33 cellular contexts compared by ENCODE assay signal in the genomic region with DNA sequence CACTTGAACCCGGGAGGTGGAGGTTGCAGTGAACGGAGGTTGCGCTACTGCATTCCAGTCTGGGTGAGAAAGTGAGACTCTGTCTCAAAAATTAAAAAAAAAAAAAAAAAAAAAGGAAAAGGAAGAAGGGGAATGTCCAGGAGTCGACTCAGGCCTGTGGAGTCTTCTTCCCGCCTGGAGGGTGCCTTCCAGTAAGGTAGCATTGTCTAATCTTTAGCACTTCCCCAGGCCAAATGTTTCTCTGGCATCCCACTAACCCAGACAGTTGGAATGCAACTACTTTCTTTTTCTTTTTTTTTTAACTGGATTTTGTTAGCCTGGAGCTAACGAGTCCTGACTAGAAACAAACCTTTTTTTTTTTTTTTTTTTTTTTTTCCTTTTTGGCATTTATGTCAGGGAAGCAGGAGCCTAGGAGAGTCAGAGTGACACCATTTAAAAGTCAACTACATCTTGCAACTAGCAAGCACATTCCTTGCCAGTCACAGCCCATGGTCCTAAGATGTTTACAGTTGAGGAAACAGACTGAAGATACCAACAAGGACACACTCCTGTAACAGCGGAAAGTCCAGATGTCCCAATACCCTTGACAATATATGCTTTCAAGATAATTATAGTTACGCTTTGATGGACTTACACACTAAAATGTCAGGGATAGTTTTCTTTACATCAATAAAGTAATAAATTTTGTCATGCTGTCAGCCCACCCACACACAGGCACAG. TPM values are rescaled to one million over a fixed set of nuclear protein-coding genes. Genes with fewer than 3 reads are reported as not detected.
DNase-seq lines count a peak whose midpoint lies in the region; ATAC-seq, FAIRE-seq and TF ChIP-seq lines count a peak whose summit lies in the region.
"Had no signal": no experiment of that assay in that cellular context is flagged by ENCODE, and none has a peak within 500 bp of the region (broad histone marks: within the 10 kb centered on the region; RNA-seq: fewer than 3 reads in every experiment).

No MANE protein-coding gene starts in this region.

- H4K8ac ChIP-seq in mesenchymal stem cell (ENCODE audit: low read length): no peak overlapping the region

- no peak for TF ChIP-seq POLR2A in lower leg skin (IDR thresholded peaks at IDR 0.05)

- H3K9me3 Mint-ChIP-seq in astrocyte (ENCODE audit: unreplicated experiment): no peaks in the 10 kb centered on the region
- H3K9me3 Mint-ChIP-seq: stimulated activated naive CD8-positive, alpha-beta T cell treated with anti-CD3 and anti-CD28 coated beads, Interleukin-15, Interleukin-2, amounts not matched to agents 100 ng/mL and 50 ng/mL, for 24 hours had no signal

- ATAC-seq in GM21360 (IDR thresholded peaks at IDR 0.05; ENCODE audit: unreplicated experiment) (no peak), HG03280 (IDR thresholded peaks at IDR 0.05; ENCODE audit: unreplicated experiment) (no peak)
- ATAC-seq: GM12878, left colon, pancreas had no signal

- H3K36me3 Mint-ChIP-seq in astrocyte (ENCODE audit: low read depth, unreplicated experiment): peaks cover 1% of the 10 kb centered on the region
- H3K36me3 Mint-ChIP-seq: activated CD4-positive, alpha-beta memory T cell treated with anti-CD3 and anti-CD28 coated beads for 36 hours had no signal

- peaks cover 12% of the 10 kb centered on the region for H3K4me1 ChIP-seq in A673 (ENCODE audit: insufficient read depth, low read length, poor library complexity, severe bottlenecking)
- no peaks in the 10 kb centered on the region for H3K4me1 ChIP-seq in GM23248 (ENCODE audit: insufficient read depth)
- H3K4me1 ChIP-seq in astrocyte (ENCODE audit: insufficient read depth, low read length): peaks cover 3% of the 10 kb centered on the region
- peaks cover 5% of the 10 kb centered on the region for H3K4me1 ChIP-seq in mesenchymal stem cell (ENCODE audit: control insufficient read depth, insufficient read depth, low read depth, low read length)
- H3K4me1 ChIP-seq: breast epithelium, pancreas, right atrium auricular region had no signal

- DNase-seq in A673 (ENCODE audit: low spot score): peak; percentile 39
- peak; percentile 12 for DNase-seq in GM23248
- DNase-seq in astrocyte (ENCODE audit: low read depth): peak; percentile 65
- peak; percentile 94 for DNase-seq in mesenchymal stem cell
- DNase-seq in lower leg skin (ENCODE audit: low spot score in 2 of 2): no peak
- DNase-seq in anterior cingulate cortex (lab: John Stamatoyannopoulos, UW): no peak
- DNase-seq: activated CD4-positive, alpha-beta memory T cell treated with anti-CD3 and anti-CD28 coated beads for 36 hours; activated CD4-positive, alpha-beta T cell treated with anti-CD3 and anti-CD28 coated beads for 1 hour; activated naive CD4-positive, alpha-beta T cell treated with Interleukin-2 at 50 U/mL for 16 hours; amniotic stem cell; dorsolateral prefrontal cortex; hippocampal formation; immature natural killer cell; KG1; left colon; MM.1S; NCI-H2029; NCI-H748 treated with DMSO at 0.1 percent for 48 hours; pancreas; stimulated activated CD8-positive, alpha-beta memory T cell treated with anti-CD3 and anti-CD28 coated beads, Interleukin-4, amount 100 ng/mL, for 48 hours had no signal

- H2AK5ac ChIP-seq in mesenchymal stem cell (ENCODE audit: low read length, severe bottlenecking): no peak overlapping the region

- H2BK15ac ChIP-seq in mesenchymal stem cell (ENCODE audit: low read depth, poor library complexity, severe bottlenecking): no peak overlapping the region

- POLR2A ChIA-PET in A673 (lab: Charles Lee; ENCODE audit: low non-redundant PET): interaction anchor here (0.6 kb wide), 1 partner anchor 1373 kb away, joined by 9 read pairs; no protein-coding TSS in a partner anchor

- H4K20me1 ChIP-seq in GM23248 (ENCODE audit: insufficient read depth) (no peaks in the 10 kb centered on the region), astrocyte (ENCODE audit: insufficient read depth, low read length) (no peaks in the 10 kb centered on the region)

- H3K9me3 ChIP-seq in A673 (ENCODE audit: low read depth, low read length, poor library complexity, severe bottlenecking) (no peaks in the 10 kb centered on the region), GM23248 (ENCODE audit: low read depth) (no peaks in the 10 kb centered on the region), astrocyte (ENCODE audit: insufficient read depth, low read depth, low read length) (no peaks in the 10 kb centered on the region), mesenchymal stem cell (ENCODE audit: control insufficient read depth, low read length) (no peaks in the 10 kb centered on the region)
- H3K9me3 ChIP-seq: breast epithelium, pancreas, right atrium auricular region, thoracic aorta had no signal

- TF ChIP-seq CTCF in A673 (conservative IDR thresholded peaks at IDR 0.05; ENCODE audit: low read depth, low read length): no peak
- no peak for TF ChIP-seq CTCF in astrocyte (IDR thresholded peaks at IDR 0.05; ENCODE audit: insufficient read depth, low read depth, low read length)
- no peak for TF ChIP-seq CTCF in lower leg skin (IDR thresholded peaks at IDR 0.05)

- no peaks in the 10 kb centered on the region for H3K9me2 ChIP-seq in GM23248 (ENCODE audit: insufficient read depth)

- no peak overlapping the region for H3K18ac ChIP-seq in mesenchymal stem cell (ENCODE audit: low read depth in 1 of 2, low read length in 2 of 2)

- 78 to 81% methylated on average over 6 to 8 of the region's 8 CpGs for WGBS in GM23248 (ENCODE audit: low coverage in 1 of 2, low lambda C conversion rate in 2 of 2, missing lambda C conversion rate in 2 of 2), 2 experiments
- whole genome bisulfite sequencing in mesenchymal stem cell: 82% methylated on average over 7 of the region's 8 CpGs
- WGBS in lower leg skin, 2 donors: 56 to 65% methylated on average over 8 of the region's 8 CpGs

- H3K14ac ChIP-seq in mesenchymal stem cell (ENCODE audit: low read length in 2 of 2): no peak overlapping the region

- no peak overlapping the region for H3K4ac ChIP-seq in mesenchymal stem cell (ENCODE audit: low read depth in 1 of 2, low read length in 2 of 2)

- H3K27me3 ChIP-seq in A673 (replicated peaks; ENCODE audit: insufficient read depth, low read depth, low read length, poor library complexity) (no peaks in the 10 kb centered on the region), GM23248 (replicated peaks; ENCODE audit: insufficient read depth) (no peaks in the 10 kb centered on the region), astrocyte (ENCODE audit: insufficient read depth, low read length) (no peaks in the 10 kb centered on the region), mesenchymal stem cell (ENCODE audit: control insufficient read depth in 1 of 2, insufficient read depth in 1 of 2, low read length in 2 of 2) (no peaks in the 10 kb centered on the region)
- H3K27me3 ChIP-seq: breast epithelium, dorsolateral prefrontal cortex, pancreas, right atrium auricular region had no signal

- no peaks in the 10 kb centered on the region for H3K79me2 ChIP-seq in GM23248 (ENCODE audit: insufficient read depth)
- H3K79me2 ChIP-seq in astrocyte (ENCODE audit: insufficient read depth, low read length): no peaks in the 10 kb centered on the region

- H3K36me3 ChIP-seq in A673 (ENCODE audit: insufficient read depth, low read length, poor library complexity, severe bottlenecking) (no peaks in the 10 kb centered on the region), GM23248 (ENCODE audit: low read depth) (no peaks in the 10 kb centered on the region), astrocyte (ENCODE audit: insufficient read depth, low read length) (no peaks in the 10 kb centered on the region), mesenchymal stem cell (ENCODE audit: control insufficient read depth in 1 of 2, insufficient read depth in 2 of 2, low read depth in 1 of 2, low read length in 2 of 2) (no peaks in the 10 kb centered on the region)
- H3K36me3 ChIP-seq: breast epithelium, pancreas, right atrium auricular region, thoracic aorta had no signal

- H3K4me1 Mint-ChIP-seq in astrocyte (ENCODE audit: low read depth, unreplicated experiment): peaks cover 22% of the 10 kb centered on the region
- H3K4me1 Mint-ChIP-seq: immature natural killer cell had no signal

- no peak overlapping the region for H3K4me2 ChIP-seq in GM23248 (ENCODE audit: unreplicated experiment)
- H3K4me2 ChIP-seq in astrocyte (ENCODE audit: low read length): no peak overlapping the region
- H3K4me2 ChIP-seq in mesenchymal stem cell (ENCODE audit: low read length, poor library complexity, severe bottlenecking): no peak overlapping the region

- no TSS peak for BruUV-seq in A673 (replicated peaks; lab: Mats Ljungman, UMichigan)

- H3K27ac Mint-ChIP-seq in astrocyte (ENCODE audit: unreplicated experiment): peak overlapping the region; percentile 64
- H3K27ac Mint-ChIP-seq: activated CD4-positive, alpha-beta memory T cell treated with anti-CD3 and anti-CD28 coated beads for 36 hours; immature natural killer cell; stimulated activated naive CD8-positive, alpha-beta T cell treated with anti-CD3 and anti-CD28 coated beads, Interleukin-15, Interleukin-2, amounts not matched to agents 100 ng/mL and 50 ng/mL, for 24 hours had no signal

- intact Hi-C loops in A673 (cut with micrococcal nuclease; ENCODE audit: unreplicated experiment): no loop called here
- intact Hi-C loops in lower leg skin (cut with DNase I; ENCODE audit: low total_unique reads): no loop called here

- H3K4me3 Mint-ChIP-seq in astrocyte (ENCODE audit: unreplicated experiment): no peak overlapping the region
- H3K4me3 Mint-ChIP-seq: activated CD4-positive, alpha-beta memory T cell treated with anti-CD3 and anti-CD28 coated beads for 36 hours; immature natural killer cell; stimulated activated naive CD8-positive, alpha-beta T cell treated with anti-CD3 and anti-CD28 coated beads, Interleukin-15, Interleukin-2, amounts not matched to agents 100 ng/mL and 50 ng/mL, for 24 hours had no signal

- no peak for FAIRE-seq in astrocyte (lab: Jason Lieb, UNC)
- FAIRE-seq: GM12878, pancreas, urothelium cell line had no signal

- H2BK12ac ChIP-seq in mesenchymal stem cell (ENCODE audit: low read length in 2 of 2): no peak overlapping the region

- H3K23ac ChIP-seq in mesenchymal stem cell (ENCODE audit: low read length in 2 of 2): no peak overlapping the region

- H3K4me3 ChIP-seq in A673 (ENCODE audit: low read depth, low read length, poor library complexity, severe bottlenecking) (no peak overlapping the region), GM23248 (no peak overlapping the region), astrocyte (ENCODE audit: insufficient read depth, low read depth, low read length) (no peak overlapping the region), mesenchymal stem cell (ENCODE audit: insufficient read depth in 1 of 2, low read depth in 1 of 2, low read length in 2 of 2) (no peak overlapping the region), lower leg skin (ENCODE audit: low read depth, poor library complexity, severe bottlenecking) (no peak overlapping the region)
- H3K4me3 ChIP-seq: breast epithelium, dorsolateral prefrontal cortex, GM12878, pancreas, right atrium auricular region, thoracic aorta had no signal

- CTCF ChIA-PET in A673 (lab: Charles Lee): no interaction called here

- 0 out of 2 replicates have a peak, but pooled peaks cover 14% of the 10 kb centered on the region for H3F3A ChIP-seq in GM23248 (ENCODE audit: insufficient read depth)

- H3K79me1 ChIP-seq in mesenchymal stem cell (replicated peaks; ENCODE audit: low read length, poor library complexity, severe bottlenecking): no peaks in the 10 kb centered on the region

- no peak overlapping the region for H4K91ac ChIP-seq in mesenchymal stem cell (ENCODE audit: low read length)

- no peak overlapping the region for H2AFZ ChIP-seq in GM23248
- no peak overlapping the region for H2AFZ ChIP-seq in astrocyte (ENCODE audit: low read depth, low read length)
- H2AFZ ChIP-seq in mesenchymal stem cell (ENCODE audit: low read depth, low read length): no peak overlapping the region

- H3K27ac ChIP-seq in A673 (ENCODE audit: low read depth, low read length, poor library complexity, severe bottlenecking) (no peak overlapping the region), GM23248 (no peak overlapping the region), astrocyte (ENCODE audit: low read depth, low read length) (no peak overlapping the region), mesenchymal stem cell (ENCODE audit: low read length, poor library complexity, severe bottlenecking) (no peak overlapping the region)
- H3K27ac ChIP-seq: dorsolateral prefrontal cortex, pancreas, right atrium auricular region, thoracic aorta had no signal

- H2BK120ac ChIP-seq in mesenchymal stem cell (ENCODE audit: low read depth, low read length): no peak overlapping the region

- no peaks in the 10 kb centered on the region for H3K27me3 Mint-ChIP-seq in astrocyte (ENCODE audit: low read depth, unreplicated experiment)
- H3K27me3 Mint-ChIP-seq: activated CD4-positive, alpha-beta memory T cell treated with anti-CD3 and anti-CD28 coated beads for 36 hours; stimulated activated naive CD8-positive, alpha-beta T cell treated with anti-CD3 and anti-CD28 coated beads, Interleukin-15, Interleukin-2, amounts not matched to agents 100 ng/mL and 50 ng/mL, for 24 hours had no signal

- H3K9ac ChIP-seq in GM23248 (no peak overlapping the region), astrocyte (ENCODE audit: low read length) (no peak overlapping the region), mesenchymal stem cell (ENCODE audit: low read length) (no peak overlapping the region)

- in situ Hi-C loops in GM23248 (cut with MboI): no loop called here

- H2BK5ac ChIP-seq in mesenchymal stem cell (ENCODE audit: low read depth, low read length, poor library complexity, severe bottlenecking): no peak overlapping the region

RNA-seq across cellular contexts. Expression of a gene that starts 10.6 kb away (rescaled TPM):
- total RNA-seq in A673 (2021) (not detected in 2 replicates), astrocyte (not detected in 2 replicates), lower leg skin (not detected)
- total RNA-seq in GM23248 (2014; rRNA removed; shearing (Covaris generic)): not detected in 2 replicates
- polyA plus RNA-seq in GM23248 (2016; fragmentation: Nextera tagmentation; extraction: Ambion mirVana): not detected in 2 replicates
- not detected for polyA plus RNA-seq in mesenchymal stem cell (2013, experiment 1 of 2)
- polyA plus RNA-seq in mesenchymal stem cell (2013, experiment 2 of 2): not detected
- total RNA-seq: A172; activated CD4-positive, alpha-beta memory T cell treated with anti-CD3 and anti-CD28 coated beads for 36 hours; breast epithelium; chondrocyte; Daoy; dorsolateral prefrontal cortex; fibroblast of lung; GM12878; left colon; pancreas; right atrium auricular region; thoracic aorta had no signal
- polyA plus RNA-seq: fibroblast of lung, GM12878, immature natural killer cell, neural cell, pancreas had no signal

RNA-seq across cellular contexts. Expression of a gene that starts 23.8 kb away (rescaled TPM):
- 83.8 and 96.8 TPM in 2 replicates for total RNA-seq in A673 (2021)
- total RNA-seq in GM23248 (2014; rRNA removed; shearing (Covaris generic)): 33.9 and 36.5 TPM in 2 replicates
- polyA plus RNA-seq in GM23248 (2016; fragmentation: Nextera tagmentation; extraction: Ambion mirVana): 100 and 108 TPM in 2 replicates
- 61.0 and 64.6 TPM in 2 replicates for total RNA-seq in astrocyte
- polyA plus RNA-seq in mesenchymal stem cell (2013, experiment 1 of 2): 76.4 TPM
- 83.4 TPM for polyA plus RNA-seq in mesenchymal stem cell (2013, experiment 2 of 2)
- 10 to 100 TPM; 17.0 to 37.2 (median 22.4) TPM for total RNA-seq in lower leg skin

Comparison
In these comparisons a context has a peak if more than half of its experiments do, and no peak if none do; other contexts are left out.
1. DNase-seq: peak in A673 (single experiment), GM23248 (single experiment), astrocyte (single experiment) and mesenchymal stem cell (single experiment); none in lower leg skin (0 of 2) and anterior cingulate cortex (0 of 58).